In the genomic region with DNA sequence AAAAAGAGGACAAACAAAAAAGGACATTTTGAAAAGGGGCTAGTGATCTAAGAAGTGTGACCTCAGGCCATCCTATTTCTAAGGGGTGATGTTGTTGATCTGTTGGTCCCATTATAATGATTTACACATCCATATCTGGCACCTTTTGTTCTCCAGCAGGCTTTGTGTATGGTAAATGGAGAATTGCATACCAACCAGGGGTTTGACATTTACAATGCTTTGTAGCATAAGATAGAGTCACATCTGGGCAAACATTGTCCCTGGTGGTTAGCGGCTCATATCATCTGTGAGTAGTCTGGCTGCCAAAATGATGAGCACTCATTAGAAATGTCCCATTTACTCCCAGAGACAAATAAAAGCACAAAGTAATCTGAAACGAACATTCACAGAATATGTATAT, we compare ENCODE assay signal across 17 cellular contexts.
DNase-seq lines count a peak whose midpoint lies in the region; TF ChIP-seq lines count a peak whose summit lies in the region.
"Had no signal": no experiment of that assay in that cellular context is flagged by ENCODE, and none has a peak within 500 bp of the region (broad histone marks: within the 10 kb centered on the region; RNA-seq: fewer than 3 reads in every experiment).

No MANE protein-coding gene starts in this region.

- peak overlapping the region; percentile 13; the same call in 1 of the 2 replicates for H3K27ac ChIP-seq in VCaP
- H3K27ac ChIP-seq: 22Rv1; BLaER1 treated with 17β-estradiol and CSF1 and Interleukin-3, amounts not matched to agents 10 nM and 100 nM; SJCRH30 had no signal

- no peak for TF ChIP-seq CTCF in VCaP (conservative IDR thresholded peaks at IDR 0.05)

- DNase-seq in DMS53 (lab: John Stamatoyannopoulos, UW) (peak; percentile 52), DMS53 treated with DMSO at 0.1 percent for 48 hours (lab: John Stamatoyannopoulos, UW; ENCODE audit: unreplicated experiment) (no peak), NCI-H2081 (lab: John Stamatoyannopoulos, UW) (peak; percentile 50 to 85), NCI-H510A treated with DMSO at 0.1 percent for 48 hours (lab: John Stamatoyannopoulos, UW) (peak; percentile 74), NCI-H82 (lab: John Stamatoyannopoulos, UW) (no peak)
- no peak for DNase-seq in stimulated activated CD4-positive, alpha-beta T cell treated with anti-CD3 and anti-CD28 coated beads, Interleukin-12 subunit alpha, Interleukin-12 subunit beta, amount 100 ng/mL, for 4 hours
- no peak for DNase-seq in activated CD8-positive, alpha-beta memory T cell treated with anti-CD3 and anti-CD28 coated beads, Interleukin-2, amount 50 U/mL, for 4 hours
- DNase-seq: DMS79, HCEC 1CT, MV-4-11, NCI-H2171, NCI-H526 treated with DMSO at 0.1 percent for 48 hours, SJCRH30, SW 1271 had no signal

Comparison
In these comparisons a context has a peak if more than half of its experiments do, and no peak if none do; other contexts are left out.
1. DNase-seq: peak in DMS53 (single experiment), NCI-H2081 (2 of 2) and NCI-H510A treated with DMSO at 0.1 percent for 48 hours (single experiment); none in DMS53 treated with DMSO at 0.1 percent for 48 hours (single experiment), stimulated activated CD4-positive, alpha-beta T cell treated with anti-CD3 and anti-CD28 coated beads, Interleukin-12 subunit alpha, Interleukin-12 subunit beta, amount 100 ng/mL, for 4 hours (single experiment), activated CD8-positive, alpha-beta memory T cell treated with anti-CD3 and anti-CD28 coated beads, Interleukin-2, amount 50 U/mL, for 4 hours (single experiment) and NCI-H82 (single experiment).